In genomic region chr22:49892226-49892899, GRCh38 we compare ENCODE assay signal across 16 cellular contexts.
"Had no signal": no experiment of that assay in that cellular context is flagged by ENCODE, and none has a peak within 500 bp of the region (broad histone marks: within the 10 kb centered on the region; RNA-seq: fewer than 3 reads in every experiment).

No MANE protein-coding gene starts in this region.

- H3K4me3 ChIP-seq: ascending aorta, prostate gland, vagina had no signal

- H3K27me3 ChIP-seq: ascending aorta, neutrophil, vagina had no signal

- H3K27ac Mint-ChIP-seq: activated CD8-positive, alpha-beta memory T cell treated with anti-CD3 and anti-CD28 coated beads, Interleukin-2, amount 10 ng/mL, durations not matched to agents 7 days and 5 days; activated naive CD8-positive, alpha-beta T cell treated with anti-CD3 and anti-CD28 coated beads, Interleukin-2, amount 50 U/mL, for 24 hours; mesothelial cell of epicardium; T-helper 2 cell treated with Interferon-gamma antibody and Interleukin-4, amounts not matched to agents 5 μg/mL and 100 μg/mL, for 36 hours had no signal

- DNase-seq: activated CD8-positive, alpha-beta memory T cell treated with anti-CD3 and anti-CD28 coated beads, Interleukin-2, amount 10 ng/mL, durations not matched to agents 7 days and 5 days; activated naive CD8-positive, alpha-beta T cell treated with anti-CD3 and anti-CD28 coated beads, Interleukin-2, amount 50 U/mL, for 24 hours; activated T-cell treated with anti-CD3 and anti-CD28 coated beads, Interleukin-2, amount 50 U/mL, for 4 hours; effector memory CD4-positive, alpha-beta T cell; kidney; naive B cell; stimulated activated CD4-positive, alpha-beta T cell treated with anti-CD3 and anti-CD28 coated beads, Interleukin-4, amount 100 ng/mL, for 1 hour; stimulated activated CD8-positive, alpha-beta memory T cell treated with anti-CD3 and anti-CD28 coated beads, Interleukin-4, amount 100 ng/mL, for 48 hours had no signal

- ATAC-seq: activated CD4-positive, CD25-positive, alpha-beta regulatory T cell treated with anti-CD3 and anti-CD28 coated beads, Interleukin-2, amount 50 U/mL, for 24 hours; activated CD8-positive, alpha-beta memory T cell treated with anti-CD3 and anti-CD28 coated beads, Interleukin-2, amount 10 ng/mL, durations not matched to agents 7 days and 5 days; activated naive CD8-positive, alpha-beta T cell treated with anti-CD3 and anti-CD28 coated beads, Interleukin-2, amount 50 U/mL, for 24 hours; activated T-cell treated with anti-CD3 and anti-CD28 coated beads, Interleukin-2, amount 50 U/mL, for 4 hours had no signal

- H3K36me3 ChIP-seq: prostate gland had no signal

- H3K27me3 Mint-ChIP-seq: activated CD8-positive, alpha-beta memory T cell treated with anti-CD3 and anti-CD28 coated beads, Interleukin-2, amount 10 ng/mL, durations not matched to agents 7 days and 5 days; activated naive CD8-positive, alpha-beta T cell treated with anti-CD3 and anti-CD28 coated beads, Interleukin-2, amount 50 U/mL, for 24 hours; naive B cell; stimulated activated naive CD8-positive, alpha-beta T cell treated with anti-CD3 and anti-CD28 coated beads, Interleukin-15, Interleukin-2, amounts not matched to agents 100 ng/mL and 50 ng/mL, for 24 hours had no signal

- H3K4me1 ChIP-seq: ascending aorta, prostate gland, vagina had no signal

- H3K4me3 Mint-ChIP-seq: activated CD8-positive, alpha-beta memory T cell treated with anti-CD3 and anti-CD28 coated beads, Interleukin-2, amount 10 ng/mL, durations not matched to agents 7 days and 5 days; activated naive CD8-positive, alpha-beta T cell treated with anti-CD3 and anti-CD28 coated beads, Interleukin-2, amount 50 U/mL, for 24 hours; activated T-cell treated with anti-CD3 and anti-CD28 coated beads, Interleukin-2, amount 50 U/mL, for 4 hours; mesothelial cell of epicardium; naive B cell; stimulated activated naive CD8-positive, alpha-beta T cell treated with anti-CD3 and anti-CD28 coated beads, Interleukin-15, Interleukin-2, amounts not matched to agents 100 ng/mL and 50 ng/mL, for 24 hours; T-helper 2 cell treated with Interferon-gamma antibody and Interleukin-4, amounts not matched to agents 5 μg/mL and 100 μg/mL, for 36 hours had no signal

- H3K9me3 ChIP-seq: neutrophil, prostate gland, vagina had no signal

- H3K27ac ChIP-seq: ascending aorta, neutrophil, prostate gland, vagina had no signal

- H3K9me3 Mint-ChIP-seq: T-helper 2 cell treated with Interferon-gamma antibody and Interleukin-4, amounts not matched to agents 5 μg/mL and 100 μg/mL, for 36 hours had no signal

- H3K4me1 Mint-ChIP-seq: activated naive CD8-positive, alpha-beta T cell treated with anti-CD3 and anti-CD28 coated beads, Interleukin-2, amount 50 U/mL, for 24 hours; mesothelial cell of epicardium had no signal
